ENCODE assay signal across 11 cellular contexts in the genomic region with DNA sequence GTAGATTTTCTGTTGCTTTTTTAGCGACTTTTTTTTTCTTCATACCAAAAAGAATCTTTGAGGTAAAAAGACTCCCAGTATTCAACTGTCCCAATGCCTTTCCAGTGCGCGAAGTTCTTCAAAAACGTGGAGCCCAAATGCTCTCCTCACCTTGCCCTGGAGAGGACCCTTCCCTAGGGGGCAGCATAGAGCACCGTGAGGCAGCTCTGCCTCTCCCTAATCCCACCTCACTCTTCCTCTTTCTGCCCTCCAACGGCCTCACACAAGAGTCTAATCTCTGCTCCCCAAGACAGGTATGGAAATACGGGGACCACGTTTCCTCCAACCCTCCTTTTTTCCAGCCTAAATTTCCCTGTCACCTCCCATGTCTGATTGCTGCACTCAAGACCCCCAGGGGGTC.
A peak's percentile ranks its signal among the peaks of the same experiment; 100 is the strongest.
DNase-seq lines count a peak whose midpoint lies in the region; ATAC-seq and TF ChIP-seq lines count a peak whose summit lies in the region.
"Had no signal": no experiment of that assay in that cellular context is flagged by ENCODE, and none has a peak within 500 bp of the region (broad histone marks: within the 10 kb centered on the region; RNA-seq: fewer than 3 reads in every experiment).

No MANE protein-coding gene starts in this region.

- intact Hi-C loops in MCF 10A (cut with micrococcal nuclease) (no loop called here), mammary epithelial cell (cut with micrococcal nuclease) (no loop called here)

- no peaks in the 10 kb centered on the region for H3K9me3 ChIP-seq in mammary epithelial cell (replicated peaks; ENCODE audit: insufficient read depth, low read length)
- H3K9me3 ChIP-seq: lower lobe of right lung, upper lobe of left lung had no signal

- no peaks in the 10 kb centered on the region for H3K36me3 ChIP-seq in mammary epithelial cell (ENCODE audit: insufficient read depth, low read length)
- H3K36me3 ChIP-seq: lower lobe of right lung, upper lobe of left lung had no signal

- H3K4me1 Mint-ChIP-seq in MCF 10A (ENCODE audit: insufficient read depth, unreplicated experiment) (peaks cover 10% of the 10 kb centered on the region), progenitor cell of endocrine pancreas (ENCODE audit: low read depth) (no peaks in the 10 kb centered on the region)

- no peak overlapping the region for H3K4me3 Mint-ChIP-seq in MCF 10A (ENCODE audit: unreplicated experiment)
- no peak overlapping the region for H3K4me3 Mint-ChIP-seq in progenitor cell of endocrine pancreas (ENCODE audit: low read depth)

- H3K27me3 ChIP-seq in mammary epithelial cell (ENCODE audit: insufficient read depth, low read length), result no peaks in the 10 kb centered on the region
- H3K27me3 ChIP-seq: upper lobe of left lung had no signal

- peak; percentile 16 for TF ChIP-seq CTCF in MCF 10A (IDR thresholded peaks at IDR 0.05; ENCODE audit: unreplicated experiment)
- peak in 1 of 2 donors; percentile 30 for TF ChIP-seq CTCF in mammary epithelial cell (conservative IDR thresholded peaks at IDR 0.05 in 1 of 2, IDR thresholded peaks at IDR 0.05 in 1 of 2; ENCODE audit: extremely low read depth in 1 of 2, insufficient read depth in 1 of 2, low read depth in 1 of 2, low read length in 2 of 2)
- TF ChIP-seq CTCF in astrocyte of the cerebellum (IDR thresholded peaks at IDR 0.05; ENCODE audit: low read depth, low read length, missing control alignments), result peak; percentile 17
- TF ChIP-seq CTCF in progenitor cell of endocrine pancreas (IDR thresholded peaks at IDR 0.05; ENCODE audit: unreplicated experiment), result peak; percentile 36

- H3K36me3 Mint-ChIP-seq in MCF 10A (ENCODE audit: insufficient read depth, unreplicated experiment) (no peaks in the 10 kb centered on the region), progenitor cell of endocrine pancreas (ENCODE audit: insufficient read depth) (no peaks in the 10 kb centered on the region)

- POLR2A ChIA-PET in MCF 10A (lab: Yijun Ruan, JAX), result no interaction called here

- DNase-seq in MCF 10A (ENCODE audit: unreplicated experiment), result peak; percentile 14
- no peak for DNase-seq in mammary epithelial cell
- DNase-seq in KBM-7, result peak; percentile 47
- no peak for DNase-seq in astrocyte of the cerebellum (ENCODE audit: low read depth)
- no peak for DNase-seq in progenitor cell of endocrine pancreas (ENCODE audit: low spot score, unreplicated experiment)
- DNase-seq in activated gamma-delta T cell treated with Interleukin-2 at 50 U/mL for 16 hours, result no peak
- no peak for DNase-seq in D341Med (ENCODE audit: low spot score)
- DNase-seq: DMS79 treated with DMSO at 0.1 percent for 48 hours, lower lobe of right lung had no signal

- BruUV-seq in MCF 10A (replicated peaks; lab: Mats Ljungman, UMichigan), result no TSS peak
- no TSS peak for BruUV-seq in mammary epithelial cell (replicated peaks; lab: Mats Ljungman, UMichigan)

- CTCF ChIA-PET in MCF 10A (lab: Yijun Ruan, JAX) (interaction anchor here (1.0 kb wide), 1 partner anchor 29 kb away, joined by 3 read pairs; no protein-coding TSS in a partner anchor), mammary epithelial cell (lab: Charles Lee; ENCODE audit: low non-redundant PET) (no interaction called here)

- no peak overlapping the region for H3K9ac ChIP-seq in mammary epithelial cell (ENCODE audit: insufficient read depth, low read length)

- 91% methylated on average over 8 of the region's 8 CpGs for WGBS in mammary epithelial cell (ENCODE audit: low coverage, missing lambda C conversion rate)

- H3K27ac Mint-ChIP-seq in MCF 10A (ENCODE audit: low read depth, unreplicated experiment) (no peak overlapping the region), progenitor cell of endocrine pancreas (no peak overlapping the region)

- H3K27ac ChIP-seq in mammary epithelial cell (ENCODE audit: insufficient read depth, low read depth, low read length), result no peak overlapping the region
- H3K27ac ChIP-seq: lower lobe of right lung, upper lobe of left lung had no signal

- in situ Hi-C loops in mammary epithelial cell (cut with MboI; ENCODE audit: low sequenced_read_pairs in 2 of 2), result no loop called here
- in situ Hi-C loops in KBM-7 (cut with MboI; ENCODE audit: low pct_unique_long_range_greater_than_20kb, low sequenced_read_pairs), result no loop called here
- in situ Hi-C loops in astrocyte of the cerebellum (cut with HindIII; ENCODE audit: low sequenced_read_pairs), result loop anchor here (5.0 kb wide), 1 partner anchor 60 kb away; no protein-coding TSS in a partner anchor

- no peaks in the 10 kb centered on the region for H3K79me2 ChIP-seq in mammary epithelial cell (ENCODE audit: insufficient read depth, low read length)

- H3K4me1 ChIP-seq in mammary epithelial cell (ENCODE audit: insufficient read depth, low read length), result peaks cover 20% of the 10 kb centered on the region
- H3K4me1 ChIP-seq: lower lobe of right lung, upper lobe of left lung had no signal

- no peak for ATAC-seq in HG03378 (IDR thresholded peaks at IDR 0.05; ENCODE audit: unreplicated experiment)
- ATAC-seq: lower lobe of right lung had no signal

- H3K9me3 Mint-ChIP-seq in MCF 10A (ENCODE audit: unreplicated experiment) (no peaks in the 10 kb centered on the region), progenitor cell of endocrine pancreas (ENCODE audit: low read depth) (no peaks in the 10 kb centered on the region)

- dilution Hi-C loops in mammary epithelial cell (cut with HindIII; ENCODE audit: low sequenced_read_pairs), result no loop called here

- H2AFZ ChIP-seq in mammary epithelial cell (ENCODE audit: low read depth, low read length), result no peak overlapping the region

- H3K4me3 ChIP-seq in mammary epithelial cell (replicated peaks in 1 of 3; ENCODE audit: insufficient read depth in 1 of 3, low read depth in 2 of 3, low read length in 3 of 3), result no peak overlapping the region
- no peak overlapping the region for H3K4me3 ChIP-seq in astrocyte of the cerebellum (ENCODE audit: low read depth, low read length)
- H3K4me3 ChIP-seq: lower lobe of right lung, upper lobe of left lung had no signal

- H3K27me3 Mint-ChIP-seq in MCF 10A (ENCODE audit: insufficient read depth, unreplicated experiment) (peaks cover 3% of the 10 kb centered on the region), progenitor cell of endocrine pancreas (peaks cover 32% of the 10 kb centered on the region)

- no peak overlapping the region for H3K4me2 ChIP-seq in mammary epithelial cell (ENCODE audit: insufficient read depth, low read depth, low read length)

- no peaks in the 10 kb centered on the region for H4K20me1 ChIP-seq in mammary epithelial cell (ENCODE audit: insufficient read depth, low read length)

Comparison
In these comparisons a context has a peak if more than half of its experiments do, and no peak if none do; other contexts are left out.
1. DNase-seq: peak in MCF 10A (single experiment) and KBM-7 (single experiment); none in mammary epithelial cell (single experiment), astrocyte of the cerebellum (single experiment), progenitor cell of endocrine pancreas (single experiment), activated gamma-delta T cell treated with Interleukin-2 at 50 U/mL for 16 hours (single experiment) and D341Med (single experiment).